In the genomic region with DNA sequence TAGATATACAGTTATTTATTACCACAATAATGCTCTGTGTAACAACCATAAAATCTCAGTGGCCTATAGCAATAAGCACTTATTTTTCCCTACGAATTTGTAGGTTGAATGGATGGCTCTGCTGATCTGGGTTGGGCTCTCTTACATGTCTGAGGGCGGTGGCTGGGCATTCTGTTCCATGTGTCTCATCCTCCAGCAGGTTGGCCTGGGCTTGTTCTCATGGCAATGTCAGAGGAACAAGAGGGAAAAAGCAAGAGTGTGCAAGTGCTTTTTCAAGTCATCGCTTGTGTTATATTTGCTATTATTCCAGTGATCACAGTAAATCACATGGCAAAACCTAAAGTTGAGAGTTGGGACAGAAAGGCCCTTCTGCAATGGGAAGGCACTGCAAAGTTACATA, we compare ENCODE assay signal across 32 cellular contexts. TPM values are rescaled to one million over a fixed set of nuclear protein-coding genes. Genes with fewer than 3 reads are reported as not detected.
"Had no signal": no experiment of that assay in that cellular context is flagged by ENCODE, and none has a peak within 500 bp of the region (broad histone marks: within the 10 kb centered on the region; RNA-seq: fewer than 3 reads in every experiment).

No MANE protein-coding gene starts in this region.

- FAIRE-seq: endometrium, frontal cortex, small intestine had no signal

- H3K4me3 ChIP-seq: coronary artery, esophagus muscularis mucosa, lower lobe of right lung, mucosa of descending colon, right lobe of liver, suprapubic skin, transverse colon, upper lobe of right lung, uterus had no signal

- H3K9me3 ChIP-seq: esophagus muscularis mucosa, lower lobe of right lung, mucosa of descending colon, neutrophil, right lobe of liver, suprapubic skin, transverse colon, upper lobe of right lung, uterus had no signal

- H3K27ac ChIP-seq: coronary artery, esophagus muscularis mucosa, lower lobe of right lung, neutrophil, parathyroid adenoma, right lobe of liver, suprapubic skin, transverse colon, upper lobe of right lung, uterus had no signal

- H3K27me3 ChIP-seq: neutrophil, right lobe of liver, transverse colon, upper lobe of right lung, uterus had no signal

- DNase-seq: effector memory CD8-positive, alpha-beta T cell; hypothalamus; immature natural killer cell; islet precursor cell; left ventricle myocardium superior; lower lobe of right lung; mucosa of descending colon; naive B cell; right lobe of liver; small intestine; stimulated activated CD4-positive, alpha-beta T cell treated with anti-CD3 and anti-CD28 coated beads, Interleukin-12 subunit alpha, Interleukin-12 subunit beta, amount 100 ng/mL, for 4 hours; stimulated activated CD4-positive, alpha-beta T cell treated with anti-CD3 and anti-CD28 coated beads, Interleukin-1b, Interleukin-23, amount 100 ng/mL, for 48 hours; stimulated activated CD4-positive, alpha-beta T cell treated with anti-CD3 and anti-CD28 coated beads, Interleukin-4, amount 100 ng/mL, for 1 hour; stimulated activated CD8-positive, alpha-beta memory T cell treated with anti-CD3 and anti-CD28 coated beads, Interleukin-4, amount 100 ng/mL, for 48 hours; stimulated activated naive CD4-positive, alpha-beta T cell; stimulated activated naive CD8-positive, alpha-beta T cell treated with anti-CD3 and anti-CD28 coated beads, Interleukin-15, amount 100 ng/mL, for 72 hours; transverse colon; upper lobe of right lung; uterus had no signal

- H3K36me3 Mint-ChIP-seq: immature natural killer cell; memory B cell; mesothelial cell of epicardium; naive B cell; natural killer cell treated with Interleukin-12 subunit alpha and Interleukin-12 subunit beta and Interleukin-15 and Interleukin-18, amount 100 ng/mL, for 72 hours had no signal

- H3K79me2 ChIP-seq: parathyroid adenoma had no signal

- H3K4me1 Mint-ChIP-seq: immature natural killer cell; naive B cell; neural crest cell; stimulated activated naive CD8-positive, alpha-beta T cell treated with anti-CD3 and anti-CD28 coated beads, Interleukin-15, amount 100 ng/mL, for 72 hours had no signal

- H3K27me3 Mint-ChIP-seq: effector memory CD8-positive, alpha-beta T cell; memory B cell; naive B cell; natural killer cell treated with Interleukin-12 subunit alpha and Interleukin-12 subunit beta and Interleukin-15 and Interleukin-18, amount 100 ng/mL, for 72 hours; stimulated activated naive CD8-positive, alpha-beta T cell treated with anti-CD3 and anti-CD28 coated beads, Interleukin-15, amount 100 ng/mL, for 72 hours had no signal

- H3K4me3 Mint-ChIP-seq: effector memory CD8-positive, alpha-beta T cell; immature natural killer cell; memory B cell; mesothelial cell of epicardium; naive B cell; natural killer cell treated with Interleukin-12 subunit alpha and Interleukin-12 subunit beta and Interleukin-15 and Interleukin-18, amount 100 ng/mL, for 72 hours; neural crest cell; stimulated activated naive CD8-positive, alpha-beta T cell treated with anti-CD3 and anti-CD28 coated beads, Interleukin-15, amount 100 ng/mL, for 72 hours had no signal

- H2AFZ ChIP-seq: parathyroid adenoma had no signal

- ATAC-seq: effector memory CD8-positive, alpha-beta T cell; left ventricle myocardium superior; lower lobe of right lung; mucosa of descending colon; natural killer cell treated with Interleukin-12 subunit alpha and Interleukin-12 subunit beta and Interleukin-15 and Interleukin-18, amount 100 ng/mL, for 72 hours; right lobe of liver; stimulated activated naive CD8-positive, alpha-beta T cell treated with anti-CD3 and anti-CD28 coated beads, Interleukin-15, amount 100 ng/mL, for 72 hours; upper lobe of right lung had no signal

- H3K9ac ChIP-seq: parathyroid adenoma had no signal

- H3K4me1 ChIP-seq: lower lobe of right lung, parathyroid adenoma, right lobe of liver, suprapubic skin, transverse colon, upper lobe of right lung, uterus had no signal

- H3K27ac Mint-ChIP-seq: effector memory CD8-positive, alpha-beta T cell; immature natural killer cell; memory B cell; mesothelial cell of epicardium; naive B cell; natural killer cell treated with Interleukin-12 subunit alpha and Interleukin-12 subunit beta and Interleukin-15 and Interleukin-18, amount 100 ng/mL, for 72 hours; progenitor cell of endocrine pancreas; stimulated activated naive CD8-positive, alpha-beta T cell treated with anti-CD3 and anti-CD28 coated beads, Interleukin-15, amount 100 ng/mL, for 72 hours had no signal

- H3K36me3 ChIP-seq: esophagus muscularis mucosa, lower lobe of right lung, neutrophil, right lobe of liver, suprapubic skin, transverse colon, upper lobe of right lung, uterus had no signal

- H3K9me3 Mint-ChIP-seq: effector memory CD8-positive, alpha-beta T cell; immature natural killer cell; memory B cell; natural killer cell treated with Interleukin-12 subunit alpha and Interleukin-12 subunit beta and Interleukin-15 and Interleukin-18, amount 100 ng/mL, for 72 hours; neural crest cell had no signal

RNA-seq across cellular contexts. Expression of a gene that starts 30.4 kb away (rescaled TPM):
- total RNA-seq: dermis microvascular lymphatic vessel endothelial cell, lower lobe of right lung, neural crest cell, progenitor cell of endocrine pancreas had no signal
- polyA plus RNA-seq: immature natural killer cell had no signal
